Comparison of ENCODE assay signal across 1 cellular context in genomic region chr7:20312562-20312961, GRCh38.
TF ChIP-seq lines count a peak whose summit lies in the region.

No MANE protein-coding gene starts in this region.

TF ChIP-seq in H1, 55 proteins besides CTCF, POLR2A, EP300 and RAD21 (continued from another document):
- TF ChIP-seq NANOG (IDR thresholded peaks at IDR 0.05; ENCODE audit: insufficient read depth, low read depth, low read length, poor library complexity, severe bottlenecking) (no peak), RBBP5 (IDR thresholded peaks at IDR 0.05; ENCODE audit: borderline replicate concordance, low read depth, low read length) (no peak), SIN3A (conservative IDR thresholded peaks at IDR 0.05 in 1 of 2, IDR thresholded peaks at IDR 0.05 in 1 of 2; ENCODE audit: low read depth in 1 of 2, low read length in 2 of 2) (no peak), KDM4A (IDR thresholded peaks at IDR 0.05; ENCODE audit: low read depth, low read length, severe bottlenecking) (no peak), SIRT6 (IDR thresholded peaks at IDR 0.05; ENCODE audit: low read length) (no peak), SP4 (IDR thresholded peaks at IDR 0.05; ENCODE audit: low read length) (no peak), TCF12 (IDR thresholded peaks at IDR 0.05; ENCODE audit: low read depth, low read length) (no peak), SUZ12 (IDR thresholded peaks at IDR 0.05; ENCODE audit: low read length) (no peak), SAP30 (IDR thresholded peaks at IDR 0.05; ENCODE audit: insufficient read depth, insufficient replicate concordance, low read length) (no peak), KDM1A (IDR thresholded peaks at IDR 0.05; ENCODE audit: borderline replicate concordance, low read length) (no peak)
